10 cellular contexts compared by ENCODE assay signal in genomic region chr9:6567140-6567591, GRCh38.
A peak's percentile ranks its signal among the peaks of the same experiment; 100 is the strongest.
DNase-seq lines count a peak whose midpoint lies in the region; ATAC-seq and TF ChIP-seq lines count a peak whose summit lies in the region.
"Had no signal": no experiment of that assay in that cellular context is flagged by ENCODE, and none has a peak within 500 bp of the region (broad histone marks: within the 10 kb centered on the region; RNA-seq: fewer than 3 reads in every experiment).

No MANE protein-coding gene starts in this region.

- ATAC-seq in activated CD8-positive, alpha-beta T cell treated with anti-CD3 and anti-CD28 coated beads for 36 hours: peak; percentile 50
- no peak for ATAC-seq in activated CD8-positive, alpha-beta T cell treated with anti-CD3 and anti-CD28 coated beads, Interleukin-2, amount 10 ng/mL, durations not matched to agents 7 days and 5 days
- ATAC-seq in GM18870 (IDR thresholded peaks at IDR 0.05; ENCODE audit: unreplicated experiment) (no peak), HG03520 (IDR thresholded peaks at IDR 0.05; ENCODE audit: unreplicated experiment) (no peak)

- H3K4me1 Mint-ChIP-seq in activated CD8-positive, alpha-beta T cell treated with anti-CD3 and anti-CD28 coated beads for 36 hours (ENCODE audit: low read depth): peaks cover 3% of the 10 kb centered on the region
- H3K4me1 Mint-ChIP-seq in activated CD8-positive, alpha-beta T cell treated with anti-CD3 and anti-CD28 coated beads, Interleukin-2, amount 10 ng/mL, durations not matched to agents 7 days and 5 days (ENCODE audit: low read depth): no peaks in the 10 kb centered on the region
- H3K4me1 Mint-ChIP-seq in activated CD4-positive, alpha-beta T cell treated with anti-CD3 and anti-CD28 coated beads, Interleukin-2, amount 10 ng/mL, durations not matched to agents 7 days and 5 days: peaks cover 16% of the 10 kb centered on the region
- H3K4me1 Mint-ChIP-seq: B cell had no signal

- no peak for TF ChIP-seq CTCF in activated CD8-positive, alpha-beta T cell treated with anti-CD3 and anti-CD28 coated beads for 36 hours (IDR thresholded peaks at IDR 0.05)
- no peak for TF ChIP-seq CTCF in fibroblast of villous mesenchyme (IDR thresholded peaks at IDR 0.05; ENCODE audit: insufficient read depth, low read depth, low read length)

- no peaks in the 10 kb centered on the region for H3K36me3 Mint-ChIP-seq in activated CD8-positive, alpha-beta T cell treated with anti-CD3 and anti-CD28 coated beads for 36 hours (ENCODE audit: low read depth)
- no peaks in the 10 kb centered on the region for H3K36me3 Mint-ChIP-seq in activated CD8-positive, alpha-beta T cell treated with anti-CD3 and anti-CD28 coated beads, Interleukin-2, amount 10 ng/mL, durations not matched to agents 7 days and 5 days (ENCODE audit: low read depth)
- no peaks in the 10 kb centered on the region for H3K36me3 Mint-ChIP-seq in activated CD4-positive, alpha-beta T cell treated with anti-CD3 and anti-CD28 coated beads, Interleukin-2, amount 10 ng/mL, durations not matched to agents 7 days and 5 days (ENCODE audit: low read depth)

- CTCF ChIA-PET in activated CD8-positive, alpha-beta T cell treated with anti-CD3 and anti-CD28 coated beads for 36 hours (lab: Charles Lee): interaction anchor here (1.1 to 11.7 kb wide), 7 partner anchors 9 to 512 kb away, joined by 3 to 152 read pairs (median 4); no protein-coding TSS in a partner anchor
- CTCF ChIA-PET in activated CD8-positive, alpha-beta T cell treated with anti-CD3 and anti-CD28 coated beads, Interleukin-2, amount 10 ng/mL, durations not matched to agents 7 days and 5 days (lab: Charles Lee): interaction anchor here (0.7 to 5.4 kb wide), 8 partner anchors 19 to 681 kb away, joined by 3 to 83 read pairs (median 4); no protein-coding TSS in a partner anchor
- CTCF ChIA-PET in activated CD4-positive, alpha-beta T cell treated with anti-CD3 and anti-CD28 coated beads, Interleukin-2, amount 10 ng/mL, durations not matched to agents 7 days and 5 days (lab: Charles Lee): interaction anchor here (1.7 to 2.1 kb wide), 2 partner anchors 212 to 214 kb away, joined by 7 to 8 read pairs; no protein-coding TSS in a partner anchor

- peak; percentile 16 for DNase-seq in activated CD8-positive, alpha-beta T cell treated with anti-CD3 and anti-CD28 coated beads for 36 hours
- no peak for DNase-seq in activated CD8-positive, alpha-beta T cell treated with anti-CD3 and anti-CD28 coated beads, Interleukin-2, amount 10 ng/mL, durations not matched to agents 7 days and 5 days
- DNase-seq in activated CD4-positive, alpha-beta T cell treated with anti-CD3 and anti-CD28 coated beads, Interleukin-2, amount 10 ng/mL, durations not matched to agents 7 days and 5 days: peak; percentile 10
- DNase-seq in fibroblast of villous mesenchyme (ENCODE audit: low read depth): peak; percentile 90
- DNase-seq in stimulated activated CD8-positive, alpha-beta memory T cell treated with anti-CD3 and anti-CD28 coated beads, Interleukin-4, amount 100 ng/mL, for 48 hours: peak; percentile 36
- DNase-seq in KG1 (lab: John Stamatoyannopoulos, UW): no peak
- DNase-seq: NCI-H1092 treated with DMSO at 0.1 percent for 48 hours had no signal

- no peak overlapping the region for H3K4me3 Mint-ChIP-seq in activated CD8-positive, alpha-beta T cell treated with anti-CD3 and anti-CD28 coated beads for 36 hours
- no peak overlapping the region for H3K4me3 Mint-ChIP-seq in activated CD8-positive, alpha-beta T cell treated with anti-CD3 and anti-CD28 coated beads, Interleukin-2, amount 10 ng/mL, durations not matched to agents 7 days and 5 days
- no peak overlapping the region for H3K4me3 Mint-ChIP-seq in activated CD4-positive, alpha-beta T cell treated with anti-CD3 and anti-CD28 coated beads, Interleukin-2, amount 10 ng/mL, durations not matched to agents 7 days and 5 days
- H3K4me3 Mint-ChIP-seq: B cell had no signal

- H3K27me3 Mint-ChIP-seq in activated CD8-positive, alpha-beta T cell treated with anti-CD3 and anti-CD28 coated beads for 36 hours: peaks cover 3% of the 10 kb centered on the region
- H3K27me3 Mint-ChIP-seq in activated CD8-positive, alpha-beta T cell treated with anti-CD3 and anti-CD28 coated beads, Interleukin-2, amount 10 ng/mL, durations not matched to agents 7 days and 5 days (ENCODE audit: low read depth): no peaks in the 10 kb centered on the region
- H3K27me3 Mint-ChIP-seq in activated CD4-positive, alpha-beta T cell treated with anti-CD3 and anti-CD28 coated beads, Interleukin-2, amount 10 ng/mL, durations not matched to agents 7 days and 5 days: peaks cover 1% of the 10 kb centered on the region

- H3K9me3 Mint-ChIP-seq in activated CD8-positive, alpha-beta T cell treated with anti-CD3 and anti-CD28 coated beads for 36 hours: no peaks in the 10 kb centered on the region
- no peaks in the 10 kb centered on the region for H3K9me3 Mint-ChIP-seq in activated CD8-positive, alpha-beta T cell treated with anti-CD3 and anti-CD28 coated beads, Interleukin-2, amount 10 ng/mL, durations not matched to agents 7 days and 5 days (ENCODE audit: insufficient read depth)
- no peaks in the 10 kb centered on the region for H3K9me3 Mint-ChIP-seq in activated CD4-positive, alpha-beta T cell treated with anti-CD3 and anti-CD28 coated beads, Interleukin-2, amount 10 ng/mL, durations not matched to agents 7 days and 5 days

- H3K27ac Mint-ChIP-seq in activated CD8-positive, alpha-beta T cell treated with anti-CD3 and anti-CD28 coated beads for 36 hours: peak overlapping the region; percentile 9
- no peak overlapping the region for H3K27ac Mint-ChIP-seq in activated CD8-positive, alpha-beta T cell treated with anti-CD3 and anti-CD28 coated beads, Interleukin-2, amount 10 ng/mL, durations not matched to agents 7 days and 5 days
- H3K27ac Mint-ChIP-seq in activated CD4-positive, alpha-beta T cell treated with anti-CD3 and anti-CD28 coated beads, Interleukin-2, amount 10 ng/mL, durations not matched to agents 7 days and 5 days: peak overlapping the region; percentile 81
- H3K27ac Mint-ChIP-seq: B cell had no signal

- POLR2A ChIA-PET in activated CD8-positive, alpha-beta T cell treated with anti-CD3 and anti-CD28 coated beads for 36 hours (lab: Charles Lee): no interaction called here
- POLR2A ChIA-PET in activated CD8-positive, alpha-beta T cell treated with anti-CD3 and anti-CD28 coated beads, Interleukin-2, amount 10 ng/mL, durations not matched to agents 7 days and 5 days (lab: Charles Lee): interaction anchor here (0.9 kb wide), 1 partner anchor 154 kb away, joined by 4 read pairs; the partner anchor contains the start of gene UHRF2
- POLR2A ChIA-PET in activated CD4-positive, alpha-beta T cell treated with anti-CD3 and anti-CD28 coated beads, Interleukin-2, amount 10 ng/mL, durations not matched to agents 7 days and 5 days (lab: Charles Lee): interaction anchor here (0.5 to 1.0 kb wide), 3 partner anchors 152 to 212 kb away, joined by 3 to 5 read pairs (median 4); partner anchors contain the start of gene UHRF2

- intact Hi-C loops in activated CD8-positive, alpha-beta T cell treated with anti-CD3 and anti-CD28 coated beads for 36 hours (cut with micrococcal nuclease): loop anchor here (10.0 kb wide), 2 partner anchors 62 to 512 kb away; no protein-coding TSS in a partner anchor

- H3K4me3 ChIP-seq in fibroblast of villous mesenchyme (ENCODE audit: low read depth, low read length): no peak overlapping the region

Comparison
In these comparisons a context has a peak if more than half of its experiments do, and no peak if none do; other contexts are left out.
1. DNase-seq: peak in activated CD8-positive, alpha-beta T cell treated with anti-CD3 and anti-CD28 coated beads for 36 hours (single experiment), activated CD4-positive, alpha-beta T cell treated with anti-CD3 and anti-CD28 coated beads, Interleukin-2, amount 10 ng/mL, durations not matched to agents 7 days and 5 days (single experiment), fibroblast of villous mesenchyme (single experiment) and stimulated activated CD8-positive, alpha-beta memory T cell treated with anti-CD3 and anti-CD28 coated beads, Interleukin-4, amount 100 ng/mL, for 48 hours (single experiment); none in activated CD8-positive, alpha-beta T cell treated with anti-CD3 and anti-CD28 coated beads, Interleukin-2, amount 10 ng/mL, durations not matched to agents 7 days and 5 days (single experiment) and KG1 (single experiment).